In genomic region chr18:55229682-55230081, GRCh38 we compare ENCODE assay signal across 11 cellular contexts.
A peak's percentile ranks its signal among the peaks of the same experiment; 100 is the strongest.
DNase-seq lines count a peak whose midpoint lies in the region; ATAC-seq and TF ChIP-seq lines count a peak whose summit lies in the region.
"Had no signal": no experiment of that assay in that cellular context is flagged by ENCODE, and none has a peak within 500 bp of the region (broad histone marks: within the 10 kb centered on the region; RNA-seq: fewer than 3 reads in every experiment).

No MANE protein-coding gene starts in this region.

- intact Hi-C loops in activated B cell treated with CpG ODN at 0.5 μM for 24 hours (cut with micrococcal nuclease), result loop anchor here (5.0 kb wide), 2 partner anchors 132 to 548 kb away; no protein-coding TSS in a partner anchor

- TF ChIP-seq CTCF in activated B cell treated with CpG ODN at 0.5 μM for 24 hours (IDR thresholded peaks at IDR 0.05) (no peak), progenitor cell of endocrine pancreas (IDR thresholded peaks at IDR 0.05; ENCODE audit: unreplicated experiment) (no peak)

- H3K36me3 Mint-ChIP-seq in activated B cell treated with CpG ODN at 0.5 μM for 24 hours (ENCODE audit: low read depth) (peaks cover 90% of the 10 kb centered on the region), progenitor cell of endocrine pancreas (ENCODE audit: insufficient read depth) (peaks cover 16% of the 10 kb centered on the region)
- H3K36me3 Mint-ChIP-seq: CD8-positive, alpha-beta memory T cell had no signal

- CTCF ChIA-PET in activated B cell treated with CpG ODN at 0.5 μM for 24 hours (lab: Charles Lee), result no interaction called here

- peak overlapping the region; percentile 65 for H3K27ac Mint-ChIP-seq in activated B cell treated with CpG ODN at 0.5 μM for 24 hours
- no peak overlapping the region for H3K27ac Mint-ChIP-seq in progenitor cell of endocrine pancreas
- H3K27ac Mint-ChIP-seq: CD8-positive, alpha-beta memory T cell had no signal

- DNase-seq in M059J (ENCODE audit: low read depth) (peak; percentile 16), activated B cell treated with CpG ODN at 0.5 μM for 24 hours (no peak), kidney tubule cell (ENCODE audit: low spot score) (peak; percentile 42), progenitor cell of endocrine pancreas (ENCODE audit: low spot score, unreplicated experiment) (no peak), EL (no peak)
- no peak for DNase-seq in stimulated activated CD4-positive, alpha-beta T cell treated with anti-CD3 and anti-CD28 coated beads, Interleukin-2, amount 100 ng/mL, for 24 hours
- DNase-seq: Caco-2; CD8-positive, alpha-beta memory T cell had no signal

- H3K4me3 Mint-ChIP-seq in activated B cell treated with CpG ODN at 0.5 μM for 24 hours, result no peak overlapping the region
- H3K4me3 Mint-ChIP-seq in progenitor cell of endocrine pancreas (ENCODE audit: low read depth), result no peak overlapping the region
- H3K4me3 Mint-ChIP-seq: CD8-positive, alpha-beta memory T cell had no signal

- H3K4me1 Mint-ChIP-seq in activated B cell treated with CpG ODN at 0.5 μM for 24 hours, result peaks cover 11% of the 10 kb centered on the region
- peaks cover 3% of the 10 kb centered on the region for H3K4me1 Mint-ChIP-seq in progenitor cell of endocrine pancreas (ENCODE audit: low read depth)

- no peaks in the 10 kb centered on the region for H3K9me3 Mint-ChIP-seq in activated B cell treated with CpG ODN at 0.5 μM for 24 hours
- no peaks in the 10 kb centered on the region for H3K9me3 Mint-ChIP-seq in progenitor cell of endocrine pancreas (ENCODE audit: low read depth)
- H3K9me3 Mint-ChIP-seq: CD8-positive, alpha-beta memory T cell had no signal

- peak; percentile 10 for ATAC-seq in activated B cell treated with CpG ODN at 0.5 μM for 24 hours (ENCODE audit: low read depth)
- ATAC-seq: A549, HCT116, HepG2 had no signal

- POLR2A ChIA-PET in activated B cell treated with CpG ODN at 0.5 μM for 24 hours (lab: Charles Lee), result interaction anchor here (0.7 kb wide), 1 partner anchor 136 kb away, joined by 7 read pairs; no protein-coding TSS in a partner anchor

- H3K27me3 Mint-ChIP-seq in activated B cell treated with CpG ODN at 0.5 μM for 24 hours, result no peaks in the 10 kb centered on the region
- no peaks in the 10 kb centered on the region for H3K27me3 Mint-ChIP-seq in progenitor cell of endocrine pancreas
- H3K27me3 Mint-ChIP-seq: CD8-positive, alpha-beta memory T cell had no signal

Comparison
In these comparisons a context has a peak if more than half of its experiments do, and no peak if none do; other contexts are left out.
1. DNase-seq: peak in M059J (single experiment) and kidney tubule cell (single experiment); none in activated B cell treated with CpG ODN at 0.5 μM for 24 hours (single experiment), progenitor cell of endocrine pancreas (single experiment), stimulated activated CD4-positive, alpha-beta T cell treated with anti-CD3 and anti-CD28 coated beads, Interleukin-2, amount 100 ng/mL, for 24 hours (0 of 2) and EL (single experiment).